ENCODE assay signal across 1 cellular context in the genomic region with DNA sequence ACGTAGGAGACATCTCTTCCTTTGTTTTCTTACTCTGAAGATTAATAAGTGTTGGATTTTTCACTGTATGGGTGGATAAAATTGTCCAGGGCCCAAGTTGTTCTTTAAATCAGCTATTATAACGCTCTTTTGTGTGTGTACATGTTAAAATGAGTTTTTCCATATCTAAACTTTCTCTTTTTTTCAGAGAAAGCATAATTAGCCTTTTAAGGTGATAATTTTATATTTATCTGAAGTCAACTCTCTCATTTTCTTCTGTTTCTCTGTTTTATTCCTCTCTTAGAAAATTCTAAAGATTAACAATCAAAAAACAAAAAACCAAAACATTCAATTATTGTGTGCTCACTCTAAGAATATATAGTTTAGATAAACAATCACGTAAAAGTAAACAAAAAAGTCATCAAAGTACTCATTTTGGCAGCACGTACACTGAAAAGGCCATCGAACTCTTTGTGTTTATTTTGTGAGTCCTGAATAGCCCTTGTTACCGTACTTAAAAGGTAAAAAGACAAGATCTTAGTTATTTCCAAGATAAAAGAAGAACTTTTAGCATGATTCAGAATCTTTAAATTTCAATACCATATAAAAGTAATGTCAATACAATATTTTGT.
TF ChIP-seq lines count a peak whose summit lies in the region.

No MANE protein-coding gene starts in this region.

TF ChIP-seq in IMR-90, 13 proteins besides CTCF, POLR2A, EP300 and RAD21:
- TF ChIP-seq FOS (IDR thresholded peaks at IDR 0.05; ENCODE audit: low read depth, low read length) (no peak), SMC3 (IDR thresholded peaks at IDR 0.05; ENCODE audit: low read depth, low read length) (no peak), MXI1 (IDR thresholded peaks at IDR 0.05; ENCODE audit: borderline replicate concordance, low read depth, low read length) (no peak)
